Comparison of ENCODE assay signal across 2 cellular contexts in genomic region chr12:49973361-49973830, GRCh38.
TF ChIP-seq lines count a peak whose summit lies in the region.

No MANE protein-coding gene starts in this region.

TF ChIP-seq in IMR-90, 13 proteins besides CTCF, POLR2A, EP300 and RAD21:
- TF ChIP-seq ELK1 (IDR thresholded peaks at IDR 0.05; ENCODE audit: borderline replicate concordance, low read depth, low read length) (no peak), CHD1 (IDR thresholded peaks at IDR 0.05; ENCODE audit: low read depth, low read length) (no peak), MAZ (IDR thresholded peaks at IDR 0.05; ENCODE audit: borderline replicate concordance, low read depth, low read length) (no peak), BHLHE40 (IDR thresholded peaks at IDR 0.05; ENCODE audit: low read depth, low read length) (no peak), SMC3 (IDR thresholded peaks at IDR 0.05; ENCODE audit: low read depth, low read length) (no peak), MXI1 (IDR thresholded peaks at IDR 0.05; ENCODE audit: borderline replicate concordance, low read depth, low read length) (no peak), FOS (IDR thresholded peaks at IDR 0.05; ENCODE audit: low read depth, low read length) (no peak), RCOR1 (IDR thresholded peaks at IDR 0.05; ENCODE audit: insufficient replicate concordance, low read length) (no peak), MAFK (IDR thresholded peaks at IDR 0.05; ENCODE audit: low read depth, low read length) (no peak), USF2 (IDR thresholded peaks at IDR 0.05; ENCODE audit: low read depth, low read length) (no peak), CEBPB (IDR thresholded peaks at IDR 0.05; ENCODE audit: low read depth, low read length) (no peak), RFX5 (IDR thresholded peaks at IDR 0.05; ENCODE audit: low read depth, low read length) (no peak), NFE2L2 (IDR thresholded peaks at IDR 0.05; ENCODE audit: low read depth, low read length) (no peak)

TF ChIP-seq in H1, 55 proteins besides CTCF, POLR2A, EP300 and RAD21:
- TF ChIP-seq ASH2L (IDR thresholded peaks at IDR 0.05; ENCODE audit: low read length) = no peak
- no peak for TF ChIP-seq USF2 (IDR thresholded peaks at IDR 0.05; ENCODE audit: low read length)
